8 cellular contexts compared by ENCODE assay signal in the genomic region with DNA sequence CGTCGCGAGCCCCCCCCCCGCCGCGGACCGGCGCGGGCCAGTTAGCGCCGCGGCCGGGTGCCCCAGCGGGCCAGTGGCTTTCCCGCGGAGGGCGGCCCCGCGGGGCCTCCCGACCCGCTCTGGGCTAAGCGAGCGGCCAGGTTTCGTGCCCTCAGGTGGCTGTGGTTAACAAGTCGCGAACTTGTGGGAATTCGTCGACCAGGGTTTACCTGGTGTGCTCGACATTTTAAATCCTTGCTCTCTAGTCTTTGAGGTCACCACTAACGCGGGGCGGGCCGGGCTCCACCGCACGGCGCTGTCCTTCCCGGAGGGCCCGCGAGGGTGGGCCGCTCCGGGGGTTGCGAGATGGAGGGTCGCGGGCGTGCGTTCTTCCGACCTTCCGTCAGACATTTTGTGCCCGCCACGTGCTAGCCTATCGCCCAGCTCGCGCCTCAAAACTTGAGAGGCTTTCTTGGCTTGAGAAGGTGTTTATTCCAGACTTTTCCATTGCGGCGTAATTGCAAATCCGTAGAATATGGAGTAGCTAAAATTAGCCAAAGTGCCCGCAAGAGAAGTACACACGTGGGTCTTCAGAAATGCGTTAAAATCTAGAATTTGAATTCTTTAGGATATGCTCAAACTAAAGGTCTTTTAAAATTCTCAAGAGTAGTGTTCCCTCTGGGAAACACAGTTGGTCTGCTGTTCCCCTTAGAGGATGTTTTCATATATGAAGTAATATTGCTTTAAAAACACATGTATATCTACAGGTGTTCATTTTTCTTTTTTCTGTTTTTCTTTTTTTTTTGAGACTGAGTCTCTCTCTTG. TPM values are rescaled to one million over a fixed set of nuclear protein-coding genes. Genes with fewer than 3 reads are reported as not detected.
DNase-seq lines count a peak whose midpoint lies in the region; ATAC-seq, FAIRE-seq and TF ChIP-seq lines count a peak whose summit lies in the region.

No MANE protein-coding gene starts in this region.

- H3K9me3 ChIP-seq in neuron (ENCODE audit: low read length) (no peaks in the 10 kb centered on the region), vagina (no peaks in the 10 kb centered on the region)

- H3K27ac ChIP-seq in epithelial cell of prostate (peak overlapping the region; percentile 92), vagina (peak overlapping the region; percentile 100)

- H3K27me3 ChIP-seq in neuron (ENCODE audit: insufficient read depth, low read length) (no peaks in the 10 kb centered on the region), vagina (no peaks in the 10 kb centered on the region)

- DNase-seq in NK-92 treated with Interleukin-12 subunit alpha and Interleukin-12 subunit beta, amount 100 ng/mL, for 24 hours (lab: John Stamatoyannopoulos, UW) = peak; percentile 72
- no peak for DNase-seq in NK-92 (lab: John Stamatoyannopoulos, UW; ENCODE audit: unreplicated experiment)
- peak; percentile 20 for DNase-seq in HTR-8/SVneo (ENCODE audit: insufficient read length, low spot score)
- DNase-seq in activated CD4-positive, alpha-beta T cell treated with anti-CD3 and anti-CD28 coated beads for 24 hours (ENCODE audit: low read depth in 2 of 2) = peak; percentile 25 to 29
- DNase-seq in epithelial cell of prostate (ENCODE audit: low read depth, low spot score) = no peak
- no peak for DNase-seq in vagina (ENCODE audit: extremely low spot score in 2 of 2)

- ATAC-seq in GM21723 (IDR thresholded peaks at IDR 0.05; ENCODE audit: unreplicated experiment) = no peak

- H3K4me1 ChIP-seq in neuron (ENCODE audit: insufficient read depth, low read length) (peaks cover 26% of the 10 kb centered on the region), vagina (peaks cover 73% of the 10 kb centered on the region)

- H3K4me3 ChIP-seq in neuron (ENCODE audit: low read length) = peak overlapping the region; percentile 91
- H3K4me3 ChIP-seq in vagina = peak overlapping the region; percentile 96 to 98

- intact Hi-C loops in vagina (cut with DNase I) = loop anchor here (10.0 kb wide), 1 partner anchor 60 kb away; a partner anchor contains a TSS

- TF ChIP-seq POLR2A in vagina (IDR thresholded peaks at IDR 0.05) = no peak

- TF ChIP-seq CTCF in vagina (IDR thresholded peaks at IDR 0.05) = no peak

- peak overlapping the region; percentile 87 for H2AFZ ChIP-seq in neuron (ENCODE audit: low read depth, low read length)

- no peaks in the 10 kb centered on the region for H3K36me3 ChIP-seq in neuron (ENCODE audit: insufficient read depth, low read length)
- H3K36me3 ChIP-seq in vagina = no peaks in the 10 kb centered on the region

- FAIRE-seq in HTR-8/SVneo (lab: Jason Lieb, UNC) = no peak

RNA-seq across cellular contexts. Expression of a gene that starts 2.1 kb away (rescaled TPM):
- total RNA-seq in vagina = 75.1 TPM

RNA-seq across cellular contexts. Expression of a gene that starts 47.3 kb away (rescaled TPM):
- total RNA-seq in vagina = not detected

Comparison
In these comparisons a context has a peak if more than half of its experiments do, and no peak if none do; other contexts are left out.
1. DNase-seq: peak in NK-92 treated with Interleukin-12 subunit alpha and Interleukin-12 subunit beta, amount 100 ng/mL, for 24 hours (single experiment), HTR-8/SVneo (single experiment) and activated CD4-positive, alpha-beta T cell treated with anti-CD3 and anti-CD28 coated beads for 24 hours (2 of 2); none in NK-92 (single experiment), epithelial cell of prostate (single experiment) and vagina (0 of 2).